In the genomic region with DNA sequence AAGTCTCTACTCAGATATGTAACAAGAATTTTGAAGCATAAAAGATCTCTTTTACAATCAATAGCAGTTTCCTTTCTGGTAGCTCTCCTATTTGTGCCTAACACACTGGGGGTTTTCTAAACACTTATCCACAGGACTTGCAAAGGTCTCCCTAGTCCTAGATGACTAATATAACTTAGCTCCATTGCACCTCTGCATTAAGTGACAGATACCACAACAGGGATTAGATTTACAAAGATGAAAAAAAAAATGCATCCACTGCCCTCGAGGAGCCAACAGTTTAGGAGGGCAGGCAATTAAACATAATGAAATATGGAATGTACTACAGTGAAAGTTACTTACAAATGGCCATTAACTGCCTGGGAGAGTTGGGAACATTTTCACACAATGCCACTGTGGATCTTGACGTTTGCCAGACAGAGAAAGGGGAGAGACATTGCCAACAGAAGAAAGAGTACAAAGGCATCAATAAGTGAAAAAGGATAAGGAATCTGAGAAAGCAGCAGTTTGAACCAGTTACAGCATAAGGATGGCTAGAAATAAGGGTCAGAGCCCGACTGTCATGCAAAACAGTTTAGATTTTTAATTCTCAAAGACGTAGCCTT, we compare ENCODE assay signal across 1 cellular context.
TF ChIP-seq lines count a peak whose summit lies in the region.

No MANE protein-coding gene starts in this region.

TF ChIP-seq in H1, 55 proteins besides CTCF, POLR2A, EP300 and RAD21:
- TF ChIP-seq SIN3A (conservative IDR thresholded peaks at IDR 0.05 in 1 of 2, IDR thresholded peaks at IDR 0.05 in 1 of 2; ENCODE audit: low read depth in 1 of 2, low read length in 2 of 2) = no peak
- no peak for TF ChIP-seq YY1 (IDR thresholded peaks at IDR 0.05; ENCODE audit: low read depth, low read length)
- TF ChIP-seq TCF12 (IDR thresholded peaks at IDR 0.05; ENCODE audit: low read depth, low read length) = no peak
- TF ChIP-seq CREB1 (IDR thresholded peaks at IDR 0.05) = no peak
- no peak for TF ChIP-seq ATF3 (IDR thresholded peaks at IDR 0.05; ENCODE audit: insufficient read depth, low read depth, low read length)
- no peak for TF ChIP-seq ASH2L (IDR thresholded peaks at IDR 0.05; ENCODE audit: low read length)
- no peak for TF ChIP-seq TAF7 (optimal IDR thresholded peaks at IDR 0.05; ENCODE audit: borderline replicate concordance, low read depth, low read length)
- no peak for TF ChIP-seq FOSL1 (IDR thresholded peaks at IDR 0.05; ENCODE audit: insufficient read depth, low read depth, low read length)
- no peak for TF ChIP-seq KDM4A (IDR thresholded peaks at IDR 0.05; ENCODE audit: low read depth, low read length, severe bottlenecking)
- no peak for TF ChIP-seq TAF1 (IDR thresholded peaks at IDR 0.05; ENCODE audit: low read depth, low read length)
- no peak for TF ChIP-seq GABPA (IDR thresholded peaks at IDR 0.05; ENCODE audit: borderline replicate concordance, insufficient read depth, low read length)
- no peak for TF ChIP-seq POLR2AphosphoS5 (IDR thresholded peaks at IDR 0.05; ENCODE audit: low read depth, low read length)
- TF ChIP-seq USF2 (IDR thresholded peaks at IDR 0.05; ENCODE audit: low read length) = no peak
- TF ChIP-seq BACH1 (IDR thresholded peaks at IDR 0.05; ENCODE audit: low read length) = no peak
